9 cellular contexts compared by ENCODE assay signal in the genomic region with DNA sequence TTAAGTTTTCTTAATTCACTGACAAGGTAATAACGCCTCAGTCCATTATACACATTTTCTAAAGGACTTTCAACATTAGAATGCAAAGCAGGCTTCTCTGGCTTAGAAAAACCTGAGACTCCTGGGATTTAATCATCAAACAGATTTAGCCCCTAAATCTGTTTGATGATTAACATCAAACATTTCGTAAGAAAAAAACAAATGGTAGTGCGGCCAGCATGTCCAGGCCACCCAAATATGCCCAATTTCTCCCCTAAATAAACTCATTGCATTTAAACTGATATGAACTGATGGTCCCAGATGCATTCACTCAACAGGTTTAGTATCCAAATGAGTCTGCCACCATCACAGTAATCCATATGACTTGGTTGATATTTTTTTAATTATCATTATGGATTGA. TPM values are rescaled to one million over a fixed set of nuclear protein-coding genes. Genes with fewer than 3 reads are reported as not detected.
"Had no signal": no experiment of that assay in that cellular context is flagged by ENCODE, and none has a peak within 500 bp of the region (broad histone marks: within the 10 kb centered on the region; RNA-seq: fewer than 3 reads in every experiment).

No MANE protein-coding gene starts in this region.

- H3K4me3 ChIP-seq: K562 had no signal

- ATAC-seq: K562 had no signal

- FAIRE-seq: HTR-8/SVneo, K562 had no signal

- H3K27ac ChIP-seq: HL-60 had no signal

- DNase-seq: IMR-90, KBM-7, KG1 had no signal

RNA-seq across cellular contexts. Expression of a gene that starts 6.2 kb away (rescaled TPM):
- total RNA-seq: IMR-90 had no signal

RNA-seq across cellular contexts. Expression of a gene that starts 24.6 kb away (rescaled TPM):
- total RNA-seq: HT1080, IMR-90, K562 had no signal
- polyA plus RNA-seq: IgD-negative memory B cell, IMR-90 had no signal

RNA-seq across cellular contexts. Expression of a gene that starts 47.2 kb away (rescaled TPM):
- total RNA-seq: HT-29, IMR-90 had no signal
- polyA plus RNA-seq: IgD-negative memory B cell, IMR-90 had no signal
